Comparison of ENCODE assay signal across 15 cellular contexts in the genomic region with DNA sequence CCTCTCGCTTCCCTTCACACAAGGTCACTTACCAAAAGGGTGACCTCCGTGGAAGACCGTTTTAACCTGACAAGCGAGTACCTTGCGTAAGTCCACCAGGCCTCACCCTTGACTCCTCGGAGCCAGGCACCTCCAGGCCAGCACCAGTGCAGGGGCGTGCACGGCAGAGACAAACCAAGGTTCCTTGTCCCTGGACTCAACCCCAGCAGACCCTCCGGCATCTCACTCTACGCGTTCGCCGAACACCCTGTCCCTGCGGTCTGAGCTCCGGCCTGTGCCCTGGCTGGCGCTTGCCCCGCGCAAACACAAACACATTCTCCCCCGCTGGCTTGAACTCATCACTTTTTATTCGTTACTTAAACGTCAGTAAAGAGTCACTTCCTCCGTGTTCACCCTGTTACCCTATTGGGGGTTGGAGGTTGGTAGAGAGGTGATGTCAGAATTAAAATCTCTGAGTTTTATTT. TPM values are rescaled to one million over a fixed set of nuclear protein-coding genes. Genes with fewer than 3 reads are reported as not detected.
DNase-seq lines count a peak whose midpoint lies in the region; ATAC-seq, FAIRE-seq and TF ChIP-seq lines count a peak whose summit lies in the region.
"Had no signal": no experiment of that assay in that cellular context is flagged by ENCODE, and none has a peak within 500 bp of the region (broad histone marks: within the 10 kb centered on the region; RNA-seq: fewer than 3 reads in every experiment).

No MANE protein-coding gene starts in this region.

- H3K36me3 Mint-ChIP-seq in activated naive CD8-positive, alpha-beta T cell = peaks cover 4% of the 10 kb centered on the region
- peaks cover 14% of the 10 kb centered on the region for H3K36me3 Mint-ChIP-seq in activated naive CD8-positive, alpha-beta T cell treated with anti-CD3 and anti-CD28 coated beads, Interleukin-2, amount 50 U/mL, for 24 hours (ENCODE audit: low read depth)
- H3K36me3 Mint-ChIP-seq in stimulated activated effector memory CD8-positive, alpha-beta T cell treated with anti-CD3 and anti-CD28 coated beads, Interleukin-12 subunit alpha, Interleukin-12 subunit beta, amount 100 ng/mL, for 72 hours = no peaks in the 10 kb centered on the region

- no peak overlapping the region for H2BK15ac ChIP-seq in mesenchymal stem cell (ENCODE audit: low read depth, poor library complexity, severe bottlenecking)

- ATAC-seq in activated naive CD8-positive, alpha-beta T cell treated with anti-CD3 and anti-CD28 coated beads, Interleukin-2, amount 50 U/mL, for 24 hours = no peak
- no peak for ATAC-seq in stimulated activated effector memory CD8-positive, alpha-beta T cell treated with anti-CD3 and anti-CD28 coated beads, Interleukin-12 subunit alpha, Interleukin-12 subunit beta, amount 100 ng/mL, for 72 hours

- no peak overlapping the region for H2BK12ac ChIP-seq in mesenchymal stem cell (ENCODE audit: low read length in 2 of 2)

- H3K18ac ChIP-seq in mesenchymal stem cell (ENCODE audit: low read depth in 1 of 2, low read length in 2 of 2) = no peak overlapping the region

- H3K27me3 Mint-ChIP-seq in activated naive CD8-positive, alpha-beta T cell = peaks cover 62% of the 10 kb centered on the region
- H3K27me3 Mint-ChIP-seq in activated naive CD8-positive, alpha-beta T cell treated with anti-CD3 and anti-CD28 coated beads, Interleukin-2, amount 50 U/mL, for 24 hours = peaks cover 89% of the 10 kb centered on the region

- intact Hi-C loops in tibial artery (cut with DNase I; ENCODE audit: low total_unique reads) = no loop called here

- H3K4me3 ChIP-seq in adipocyte (ENCODE audit: low read length) (peak overlapping the region; percentile 96), mesenchymal stem cell (ENCODE audit: insufficient read depth in 1 of 2, low read depth in 1 of 2, low read length in 2 of 2) (peak overlapping the region; percentile 41 to 86), tibial artery (peak overlapping the region; percentile 71 to 91)

- DNase-seq in activated naive CD8-positive, alpha-beta T cell treated with anti-CD3 and anti-CD28 coated beads, Interleukin-2, amount 50 U/mL, for 24 hours = no peak
- DNase-seq in adipocyte (ENCODE audit: low read depth) = no peak
- DNase-seq in mesenchymal stem cell = no peak
- peak; percentile 41 to 83 for DNase-seq in tibial artery
- no peak for DNase-seq in stimulated activated effector memory CD8-positive, alpha-beta T cell treated with anti-CD3 and anti-CD28 coated beads, Interleukin-12 subunit alpha, Interleukin-12 subunit beta, amount 100 ng/mL, for 72 hours (ENCODE audit: low spot score in 2 of 2)
- no peak for DNase-seq in RCC 7860 (ENCODE audit: low spot score)
- no peak for DNase-seq in NCI-H2107 treated with DMSO at 0.1 percent for 48 hours (lab: John Stamatoyannopoulos, UW; ENCODE audit: unreplicated experiment)
- DNase-seq: activated CD4-positive, alpha-beta T cell treated with anti-CD3 and anti-CD28 coated beads for 1 hour; activated T-cell treated with anti-CD3 and anti-CD28 coated beads, Interleukin-2, amount 50 U/mL, for 24 hours; Kasumi-1; NCI-H1417; NCI-H2171 treated with DMSO at 0.1 percent for 48 hours; stomach had no signal

- peak overlapping the region; percentile 49 for H3K4me3 Mint-ChIP-seq in activated naive CD8-positive, alpha-beta T cell
- no peak overlapping the region for H3K4me3 Mint-ChIP-seq in activated naive CD8-positive, alpha-beta T cell treated with anti-CD3 and anti-CD28 coated beads, Interleukin-2, amount 50 U/mL, for 24 hours
- no peak overlapping the region for H3K4me3 Mint-ChIP-seq in stimulated activated effector memory CD8-positive, alpha-beta T cell treated with anti-CD3 and anti-CD28 coated beads, Interleukin-12 subunit alpha, Interleukin-12 subunit beta, amount 100 ng/mL, for 72 hours
- H3K4me3 Mint-ChIP-seq: activated T-cell treated with anti-CD3 and anti-CD28 coated beads, Interleukin-2, amount 50 U/mL, for 24 hours; T-helper 1 cell treated with Interleukin-12 subunit alpha and Interleukin-12 subunit beta and Interleukin-4 antibody, amounts not matched to agents 30 μg/mL and 1 μg/mL, for 36 hours had no signal

- no peak for TF ChIP-seq CTCF in tibial artery (IDR thresholded peaks at IDR 0.05)

- no peak overlapping the region for H3K4ac ChIP-seq in mesenchymal stem cell (ENCODE audit: low read depth in 1 of 2, low read length in 2 of 2)

- no peaks in the 10 kb centered on the region for H3K9me3 ChIP-seq in adipocyte (ENCODE audit: control insufficient read depth, low read length)
- H3K9me3 ChIP-seq in mesenchymal stem cell (ENCODE audit: control insufficient read depth, low read length) = no peaks in the 10 kb centered on the region
- no peaks in the 10 kb centered on the region for H3K9me3 ChIP-seq in tibial artery

- no peaks in the 10 kb centered on the region for H3K9me3 Mint-ChIP-seq in activated naive CD8-positive, alpha-beta T cell (ENCODE audit: low read depth)
- H3K9me3 Mint-ChIP-seq in activated naive CD8-positive, alpha-beta T cell treated with anti-CD3 and anti-CD28 coated beads, Interleukin-2, amount 50 U/mL, for 24 hours = peaks cover 24% of the 10 kb centered on the region
- H3K9me3 Mint-ChIP-seq in stimulated activated effector memory CD8-positive, alpha-beta T cell treated with anti-CD3 and anti-CD28 coated beads, Interleukin-12 subunit alpha, Interleukin-12 subunit beta, amount 100 ng/mL, for 72 hours = no peaks in the 10 kb centered on the region

- WGBS in mesenchymal stem cell = 27% methylated on average over 15 of the region's 22 CpGs

- H2AK5ac ChIP-seq in mesenchymal stem cell (ENCODE audit: low read length, severe bottlenecking) = peak overlapping the region; percentile 42

- H3K79me1 ChIP-seq in mesenchymal stem cell (replicated peaks; ENCODE audit: low read length, poor library complexity, severe bottlenecking) = peaks cover 2% of the 10 kb centered on the region

- no peak overlapping the region for H3K23ac ChIP-seq in mesenchymal stem cell (ENCODE audit: low read length in 2 of 2)

- H2AFZ ChIP-seq in mesenchymal stem cell (ENCODE audit: low read depth, low read length) = no peak overlapping the region

- H3K4me1 Mint-ChIP-seq in activated naive CD8-positive, alpha-beta T cell (ENCODE audit: low read depth) = peaks cover 45% of the 10 kb centered on the region
- peaks cover 33% of the 10 kb centered on the region for H3K4me1 Mint-ChIP-seq in activated naive CD8-positive, alpha-beta T cell treated with anti-CD3 and anti-CD28 coated beads, Interleukin-2, amount 50 U/mL, for 24 hours
- peaks cover 15% of the 10 kb centered on the region for H3K4me1 Mint-ChIP-seq in stimulated activated effector memory CD8-positive, alpha-beta T cell treated with anti-CD3 and anti-CD28 coated beads, Interleukin-12 subunit alpha, Interleukin-12 subunit beta, amount 100 ng/mL, for 72 hours

- peak overlapping the region; percentile 56 for H4K8ac ChIP-seq in mesenchymal stem cell (ENCODE audit: low read length)

- H3K27me3 ChIP-seq in adipocyte (replicated peaks; ENCODE audit: control insufficient read depth, insufficient read depth, low read length) = no peaks in the 10 kb centered on the region
- H3K27me3 ChIP-seq in mesenchymal stem cell (ENCODE audit: control insufficient read depth in 1 of 2, insufficient read depth in 1 of 2, low read length in 2 of 2) = no peaks in the 10 kb centered on the region
- no peaks in the 10 kb centered on the region for H3K27me3 ChIP-seq in tibial artery

- no peak overlapping the region for H4K91ac ChIP-seq in mesenchymal stem cell (ENCODE audit: low read length)

- H2BK120ac ChIP-seq in mesenchymal stem cell (ENCODE audit: low read depth, low read length) = no peak overlapping the region

- peak overlapping the region; percentile 98 for H3K27ac ChIP-seq in mesenchymal stem cell (ENCODE audit: low read length, poor library complexity, severe bottlenecking)
- H3K27ac ChIP-seq in tibial artery = peak overlapping the region; percentile 95 to 99
- H3K27ac ChIP-seq: stomach had no signal

- peak overlapping the region; percentile 35 for H3K4me2 ChIP-seq in mesenchymal stem cell (ENCODE audit: low read length, poor library complexity, severe bottlenecking)

- H3K9ac ChIP-seq in adipocyte (ENCODE audit: low read length) (peak overlapping the region; percentile 94), mesenchymal stem cell (ENCODE audit: low read length) (peak overlapping the region; percentile 90)

- no peak overlapping the region for H3K27ac Mint-ChIP-seq in activated naive CD8-positive, alpha-beta T cell
- no peak overlapping the region for H3K27ac Mint-ChIP-seq in activated naive CD8-positive, alpha-beta T cell treated with anti-CD3 and anti-CD28 coated beads, Interleukin-2, amount 50 U/mL, for 24 hours
- no peak overlapping the region for H3K27ac Mint-ChIP-seq in stimulated activated effector memory CD8-positive, alpha-beta T cell treated with anti-CD3 and anti-CD28 coated beads, Interleukin-12 subunit alpha, Interleukin-12 subunit beta, amount 100 ng/mL, for 72 hours
- H3K27ac Mint-ChIP-seq: activated T-cell treated with anti-CD3 and anti-CD28 coated beads, Interleukin-2, amount 50 U/mL, for 24 hours had no signal

- H3K36me3 ChIP-seq in adipocyte (ENCODE audit: control insufficient read depth, insufficient read depth, low read length, severe bottlenecking) (no peaks in the 10 kb centered on the region), mesenchymal stem cell (ENCODE audit: control insufficient read depth in 1 of 2, insufficient read depth in 2 of 2, low read depth in 1 of 2, low read length in 2 of 2) (peaks cover 0 to 20% of the 10 kb centered on the region in 2 experiments), tibial artery (no peaks in the 10 kb centered on the region)
- H3K36me3 ChIP-seq: stomach had no signal

- peak overlapping the region; percentile 21 for H2BK5ac ChIP-seq in mesenchymal stem cell (ENCODE audit: low read depth, low read length, poor library complexity, severe bottlenecking)

- H3K4me1 ChIP-seq in adipocyte (ENCODE audit: control insufficient read depth, insufficient read depth, low read length) (peaks cover 14% of the 10 kb centered on the region), mesenchymal stem cell (ENCODE audit: control insufficient read depth, insufficient read depth, low read depth, low read length) (peaks cover 11% of the 10 kb centered on the region), tibial artery (peaks cover 0 to 31% (median 0%) of the 10 kb centered on the region in 4 donors)

- no peak overlapping the region for H3K14ac ChIP-seq in mesenchymal stem cell (ENCODE audit: low read length in 2 of 2)

- no peak for FAIRE-seq in RCC 7860 (lab: Jason Lieb, UNC)

RNA-seq across cellular contexts. Expression of a gene that starts 4.6 kb away (rescaled TPM):
- polyA plus RNA-seq in mesenchymal stem cell (2013, experiment 1 of 2) = 0.15 TPM
- 0.15 TPM for polyA plus RNA-seq in mesenchymal stem cell (2013, experiment 2 of 2)

Comparison
In these comparisons a context has a peak if more than half of its experiments do, and no peak if none do; other contexts are left out.
1. DNase-seq: peak in tibial artery (2 of 2); none in activated naive CD8-positive, alpha-beta T cell treated with anti-CD3 and anti-CD28 coated beads, Interleukin-2, amount 50 U/mL, for 24 hours (single experiment), adipocyte (single experiment), mesenchymal stem cell (single experiment), stimulated activated effector memory CD8-positive, alpha-beta T cell treated with anti-CD3 and anti-CD28 coated beads, Interleukin-12 subunit alpha, Interleukin-12 subunit beta, amount 100 ng/mL, for 72 hours (0 of 2), RCC 7860 (single experiment) and NCI-H2107 treated with DMSO at 0.1 percent for 48 hours (single experiment).
2. Peak in every context shown above with its lines, with median percentiles within 50 percentile points of each other: H3K4me3 ChIP-seq.